ENCODE assay signal across 8 cellular contexts in the genomic region with DNA sequence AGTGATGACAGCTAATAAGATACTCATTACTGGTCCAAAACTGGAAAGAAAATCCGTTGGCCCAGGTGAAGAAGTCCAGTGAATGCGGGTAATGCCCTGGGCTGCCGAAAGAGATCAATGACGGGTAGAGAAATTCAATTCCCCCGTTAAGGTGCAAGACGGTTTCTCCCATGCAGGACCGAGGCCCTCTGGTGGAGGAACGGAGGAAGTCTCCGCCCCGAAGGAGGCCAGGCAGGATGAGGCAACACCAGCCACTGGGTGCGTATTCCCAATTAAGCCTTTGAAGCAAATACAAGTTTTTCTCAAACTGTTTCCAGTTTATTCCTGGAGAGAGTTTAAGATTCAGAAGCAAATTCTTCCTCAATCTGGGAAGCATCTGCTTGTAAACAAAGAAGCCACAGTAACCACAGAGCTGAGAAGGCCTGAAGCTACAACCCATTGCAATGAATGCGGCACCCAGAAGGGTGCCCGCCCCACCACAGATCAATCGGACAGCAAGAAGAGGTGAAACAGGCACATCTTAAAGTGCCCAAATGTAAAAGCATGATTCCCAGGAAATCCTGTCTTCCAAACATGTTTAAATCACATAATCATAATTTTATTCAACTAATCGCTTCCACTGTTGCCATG.
DNase-seq lines count a peak whose midpoint lies in the region; ATAC-seq and TF ChIP-seq lines count a peak whose summit lies in the region.

No MANE protein-coding gene starts in this region.

- H2AFZ ChIP-seq in OCI-LY7 (ENCODE audit: low read length), result peak overlapping the region; percentile 63

- H3K4me3 ChIP-seq in OCI-LY7 (ENCODE audit: low read depth, low read length, poor library complexity, severe bottlenecking) (no peak overlapping the region), esophagus squamous epithelium (no peak overlapping the region)
- no peak overlapping the region for H3K4me3 ChIP-seq in naive thymus-derived CD4-positive, alpha-beta T cell (ENCODE audit: low read length)

- H3K27me3 ChIP-seq in esophagus squamous epithelium, result no peaks in the 10 kb centered on the region
- H3K27me3 ChIP-seq in naive thymus-derived CD4-positive, alpha-beta T cell (ENCODE audit: control insufficient read depth in 2 of 2, insufficient read depth in 2 of 2, low read length in 2 of 2), result no peaks in the 10 kb centered on the region

- H3K4me1 ChIP-seq in OCI-LY7 (ENCODE audit: insufficient read depth, low read length, poor library complexity, severe bottlenecking) (peaks cover 3% of the 10 kb centered on the region), esophagus squamous epithelium (peaks cover 0 to 38% (median 11%) of the 10 kb centered on the region in 3 donors)
- no peaks in the 10 kb centered on the region for H3K4me1 ChIP-seq in naive thymus-derived CD4-positive, alpha-beta T cell (ENCODE audit: control insufficient read depth in 2 of 2, insufficient read depth in 2 of 2, low read length in 2 of 2)

- TF ChIP-seq EP300 in Ishikawa (IDR thresholded peaks at IDR 0.05; ENCODE audit: borderline replicate concordance), result no peak

- peak; percentile 95 for TF ChIP-seq CTCF in OCI-LY7 (conservative IDR thresholded peaks at IDR 0.05; ENCODE audit: low read length)
- TF ChIP-seq CTCF in esophagus squamous epithelium (IDR thresholded peaks at IDR 0.05), result peak; percentile 70 to 97 (median 96)

- no TSS peak for BruUV-seq in OCI-LY7 (replicated peaks; lab: Mats Ljungman, UMichigan)

- POLR2A ChIA-PET in OCI-LY7 (lab: Charles Lee), result interaction anchor here (0.5 to 1.5 kb wide), 2 partner anchors 10 to 13 kb away, joined by 5 read pairs; no protein-coding TSS in a partner anchor
- POLR2A ChIA-PET in naive thymus-derived CD4-positive, alpha-beta T cell (lab: Charles Lee), result interaction anchor here (0.9 to 2.4 kb wide), 7 partner anchors 61 to 334 kb away, joined by 3 to 13 read pairs (median 3); no protein-coding TSS in a partner anchor

- DNase-seq in C1 segment of cervical spinal cord (lab: John Stamatoyannopoulos, UW), result peak in 11 of 14 donors; percentile 69 to 89 (median 79)
- peak; percentile 73 for DNase-seq in OCI-LY7 (ENCODE audit: low spot score)
- peak; percentile 75 for DNase-seq in activated T-cell treated with anti-CD3 and anti-CD28 coated beads for 4 hours
- DNase-seq in esophagus squamous epithelium (lab: John Stamatoyannopoulos, UW), result peak; percentile 11
- DNase-seq in naive thymus-derived CD4-positive, alpha-beta T cell, result peak; percentile 48 to 75 (median 70)
- peak; percentile 53 to 82 for DNase-seq in stimulated activated effector memory CD8-positive, alpha-beta T cell treated with anti-CD3 and anti-CD28 coated beads, Interleukin-12 subunit alpha, Interleukin-12 subunit beta, amount 100 ng/mL, for 72 hours (ENCODE audit: low spot score in 2 of 2)

- H3K27ac Mint-ChIP-seq in naive thymus-derived CD4-positive, alpha-beta T cell, result no peak overlapping the region
- no peak overlapping the region for H3K27ac Mint-ChIP-seq in stimulated activated effector memory CD8-positive, alpha-beta T cell treated with anti-CD3 and anti-CD28 coated beads, Interleukin-12 subunit alpha, Interleukin-12 subunit beta, amount 100 ng/mL, for 72 hours

- no peaks in the 10 kb centered on the region for H3K36me3 Mint-ChIP-seq in naive thymus-derived CD4-positive, alpha-beta T cell
- H3K36me3 Mint-ChIP-seq in stimulated activated effector memory CD8-positive, alpha-beta T cell treated with anti-CD3 and anti-CD28 coated beads, Interleukin-12 subunit alpha, Interleukin-12 subunit beta, amount 100 ng/mL, for 72 hours, result no peaks in the 10 kb centered on the region

- H3K4me1 Mint-ChIP-seq in naive thymus-derived CD4-positive, alpha-beta T cell, result peaks cover 0 to 5% (median 0%) of the 10 kb centered on the region in 7 donors
- no peaks in the 10 kb centered on the region for H3K4me1 Mint-ChIP-seq in stimulated activated effector memory CD8-positive, alpha-beta T cell treated with anti-CD3 and anti-CD28 coated beads, Interleukin-12 subunit alpha, Interleukin-12 subunit beta, amount 100 ng/mL, for 72 hours

- CTCF ChIA-PET in OCI-LY7 (lab: Charles Lee; ENCODE audit: unreplicated experiment), result interaction anchor here (1.0 kb wide), 1 partner anchor 298 kb away, joined by 5 read pairs; no protein-coding TSS in a partner anchor
- CTCF ChIA-PET in naive thymus-derived CD4-positive, alpha-beta T cell (lab: Charles Lee), result interaction anchor here (0.5 to 5.4 kb wide), 20 partner anchors 9 to 755 kb away, joined by 3 to 36 read pairs (median 4); no protein-coding TSS in a partner anchor

- no peaks in the 10 kb centered on the region for H3K9me2 ChIP-seq in OCI-LY7 (ENCODE audit: insufficient read depth, low read length)

- no peaks in the 10 kb centered on the region for H3K79me2 ChIP-seq in OCI-LY7 (ENCODE audit: insufficient read depth, low read depth, low read length)

- peak; percentile 97 for TF ChIP-seq RAD21 in Ishikawa (IDR thresholded peaks at IDR 0.05; ENCODE audit: low read depth)

- H3K27ac ChIP-seq in OCI-LY7 (ENCODE audit: low read depth, low read length, poor library complexity, severe bottlenecking) (no peak overlapping the region), esophagus squamous epithelium (peak overlapping the region in 3 of 4 donors; percentile 63 to 79 (median 75))
- no peak overlapping the region for H3K27ac ChIP-seq in naive thymus-derived CD4-positive, alpha-beta T cell (ENCODE audit: low read depth, low read length)

- WGBS in esophagus squamous epithelium, 2 donors, result 18 to 21% methylated on average over 15 of the region's 15 CpGs

- no peaks in the 10 kb centered on the region for H3K27me3 Mint-ChIP-seq in naive thymus-derived CD4-positive, alpha-beta T cell

- no peaks in the 10 kb centered on the region for H3K9me3 Mint-ChIP-seq in naive thymus-derived CD4-positive, alpha-beta T cell
- H3K9me3 Mint-ChIP-seq in stimulated activated effector memory CD8-positive, alpha-beta T cell treated with anti-CD3 and anti-CD28 coated beads, Interleukin-12 subunit alpha, Interleukin-12 subunit beta, amount 100 ng/mL, for 72 hours, result no peaks in the 10 kb centered on the region

- peak; percentile 79 for ATAC-seq in GM19395 (IDR thresholded peaks at IDR 0.05; ENCODE audit: unreplicated experiment)
- peak; percentile 91 for ATAC-seq in naive thymus-derived CD4-positive, alpha-beta T cell
- ATAC-seq in stimulated activated effector memory CD8-positive, alpha-beta T cell treated with anti-CD3 and anti-CD28 coated beads, Interleukin-12 subunit alpha, Interleukin-12 subunit beta, amount 100 ng/mL, for 72 hours, result peak; percentile 86

- TF ChIP-seq POLR2A in esophagus squamous epithelium (IDR thresholded peaks at IDR 0.05), result no peak

- H3K9me3 ChIP-seq in OCI-LY7 (ENCODE audit: low read length) (no peaks in the 10 kb centered on the region), esophagus squamous epithelium (no peaks in the 10 kb centered on the region)
- no peaks in the 10 kb centered on the region for H3K9me3 ChIP-seq in naive thymus-derived CD4-positive, alpha-beta T cell (ENCODE audit: control insufficient read depth in 2 of 3, low read length in 3 of 3)

- no peaks in the 10 kb centered on the region for H4K20me1 ChIP-seq in OCI-LY7 (ENCODE audit: insufficient read depth, low read length)

- 0 out of 2 replicates have a peak overlapping the region, but pooled peaks have one; percentile 16 for H3K4me2 ChIP-seq in OCI-LY7 (ENCODE audit: low read length)

- H3K36me3 ChIP-seq in OCI-LY7 (ENCODE audit: insufficient read depth, low read length) (no peaks in the 10 kb centered on the region), esophagus squamous epithelium (no peaks in the 10 kb centered on the region)
- no peaks in the 10 kb centered on the region for H3K36me3 ChIP-seq in naive thymus-derived CD4-positive, alpha-beta T cell (ENCODE audit: control insufficient read depth in 2 of 3, insufficient read depth in 3 of 3, low read length in 3 of 3)

- H3K4me3 Mint-ChIP-seq in naive thymus-derived CD4-positive, alpha-beta T cell, result no peak overlapping the region
- H3K4me3 Mint-ChIP-seq in stimulated activated effector memory CD8-positive, alpha-beta T cell treated with anti-CD3 and anti-CD28 coated beads, Interleukin-12 subunit alpha, Interleukin-12 subunit beta, amount 100 ng/mL, for 72 hours, result no peak overlapping the region

- intact Hi-C loops in OCI-LY7 (cut with micrococcal nuclease; ENCODE audit: unreplicated experiment) (loop anchor here (1.0 to 2.0 kb wide), 2 partner anchors 298 to 397 kb away; no protein-coding TSS in a partner anchor), esophagus squamous epithelium (cut with DNase I) (loop anchor here (2.0 kb wide), 1 partner anchor 299 kb away; no protein-coding TSS in a partner anchor)
- intact Hi-C loops in naive thymus-derived CD4-positive, alpha-beta T cell (cut with micrococcal nuclease), result loop anchor here (1.0 to 10.0 kb wide), 11 partner anchors 20 to 760 kb away; no protein-coding TSS in a partner anchor

TF ChIP-seq in Ishikawa, 13 proteins besides CTCF, POLR2A, EP300 and RAD21:
- TF ChIP-seq NFIC (IDR thresholded peaks at IDR 0.05), result no peak
- TF ChIP-seq EGR1 (IDR thresholded peaks at IDR 0.05), result no peak
- no peak for TF ChIP-seq ZBTB7A (IDR thresholded peaks at IDR 0.05; ENCODE audit: low read depth)
- peak; percentile 86 for TF ChIP-seq CEBPB (IDR thresholded peaks at IDR 0.05)
- TF ChIP-seq CREB1 (IDR thresholded peaks at IDR 0.05; ENCODE audit: low read depth), result no peak

Comparison
In these comparisons a context has a peak if more than half of its experiments do, and no peak if none do; other contexts are left out.
1. DNase-seq: peak in every context shown above with its lines; median percentile 79 in C1 segment of cervical spinal cord; 75 in activated T-cell treated with anti-CD3 and anti-CD28 coated beads for 4 hours; 73 in OCI-LY7; 70 in naive thymus-derived CD4-positive, alpha-beta T cell; 68 in stimulated activated effector memory CD8-positive, alpha-beta T cell treated with anti-CD3 and anti-CD28 coated beads, Interleukin-12 subunit alpha, Interleukin-12 subunit beta, amount 100 ng/mL, for 72 hours; 11 in esophagus squamous epithelium.
2. H3K27ac ChIP-seq: peak in esophagus squamous epithelium (3 of 4); none in OCI-LY7 (single experiment) and naive thymus-derived CD4-positive, alpha-beta T cell (single experiment).
3. Peak in every context shown above with its lines, with median percentiles within 50 percentile points of each other: ATAC-seq.